ENCODE assay signal across 22 cellular contexts in the genomic region with DNA sequence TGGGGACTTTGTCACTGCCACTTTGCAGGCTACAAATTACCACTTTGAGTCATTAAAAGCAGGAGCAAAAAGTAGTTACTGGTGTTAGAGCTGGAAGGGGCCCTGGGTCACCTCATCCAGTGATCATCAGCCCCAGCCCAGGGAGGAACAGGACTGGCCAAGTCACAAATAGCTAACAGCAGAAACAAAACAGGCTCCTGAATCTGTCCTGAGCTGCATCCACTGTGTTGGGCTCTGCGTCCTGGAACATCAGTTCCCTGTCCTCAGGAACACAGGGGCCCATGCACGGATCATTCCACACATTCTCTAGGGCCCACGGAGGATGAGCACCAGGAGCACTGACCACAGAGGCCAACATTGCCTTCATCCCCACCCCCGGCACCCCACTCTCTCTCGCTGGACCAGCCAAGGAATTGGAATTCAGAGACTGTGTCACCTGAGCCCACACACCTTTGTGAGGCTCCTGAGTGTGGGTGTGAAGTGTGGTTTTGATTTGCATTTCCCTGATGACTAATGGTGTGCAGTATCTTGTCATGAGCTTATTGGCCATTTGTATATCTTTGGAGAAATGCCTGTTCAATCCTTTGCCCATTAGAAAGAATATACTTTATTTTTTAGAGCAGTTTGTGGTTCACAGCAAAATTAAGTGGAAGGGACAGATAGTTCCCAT.
"Had no signal": no experiment of that assay in that cellular context is flagged by ENCODE, and none has a peak within 500 bp of the region (broad histone marks: within the 10 kb centered on the region; RNA-seq: fewer than 3 reads in every experiment).

No MANE protein-coding gene starts in this region.

- H3K36me3 Mint-ChIP-seq: activated naive CD4-positive, alpha-beta T cell treated with anti-CD3 and anti-CD28 coated beads, Interleukin-2, amount 10 ng/mL, durations not matched to agents 7 days and 5 days; memory B cell; naive thymus-derived CD4-positive, alpha-beta T cell; neural progenitor cell; stimulated activated naive B cell treated with anti-CD40 and anti-IgM and Interleukin-4, amounts not matched to agents 10 μg/mL and 1 μg/mL and 100 μg/mL, for 72 hours had no signal

- H3K27me3 ChIP-seq: gastrocnemius medialis, heart left ventricle, neural progenitor cell, ovary, right lobe of liver, thyroid gland had no signal

- ATAC-seq: gastrocnemius medialis; heart left ventricle; naive thymus-derived CD4-positive, alpha-beta T cell; right lobe of liver; SK-N-SH treated with all-trans-retinoic acid at 6 μM for 48 hours; stimulated activated naive B cell treated with anti-CD40 and anti-IgM and Interleukin-4, amounts not matched to agents 10 μg/mL and 1 μg/mL and 100 μg/mL, for 72 hours had no signal

- H3K27ac ChIP-seq: gastrocnemius medialis, heart left ventricle, left ventricle myocardium inferior, neural progenitor cell, ovary, right lobe of liver, thyroid gland had no signal

- DNase-seq: activated B cell treated with CpG ODN at 0.5 μM for 24 hours; activated CD4-positive, alpha-beta T cell treated with anti-CD3 and anti-CD28 coated beads for 48 hours; activated naive CD4-positive, alpha-beta T cell treated with anti-CD3 and anti-CD28 coated beads, Interleukin-2, amount 10 ng/mL, durations not matched to agents 7 days and 5 days; cerebellar nuclear complex; effector CD4-positive, alpha-beta T cell; gastrocnemius medialis; heart left ventricle; kidney glomerular epithelial cell; left ventricle myocardium inferior; naive thymus-derived CD4-positive, alpha-beta T cell; ovary; right lobe of liver; small intestine; stimulated activated CD4-positive, alpha-beta T cell treated with anti-CD3 and anti-CD28 coated beads, Interleukin-4, amount 100 ng/mL, for 24 hours; stimulated activated naive B cell treated with anti-CD40 and anti-IgM and Interleukin-4, amounts not matched to agents 10 μg/mL and 1 μg/mL and 100 μg/mL, for 72 hours; T-helper 1 cell; T-helper 9 cell; thyroid gland had no signal

- H3K27ac Mint-ChIP-seq: activated B cell treated with CpG ODN at 0.5 μM for 24 hours; activated naive CD4-positive, alpha-beta T cell treated with anti-CD3 and anti-CD28 coated beads, Interleukin-2, amount 10 ng/mL, durations not matched to agents 7 days and 5 days; activated T-helper 2 cell treated with anti-CD3 and anti-CD28 coated beads, Interferon-gamma antibody, Interleukin-2, Interleukin-4, amounts not matched to agents 10 μg/mL and 5 μg/mL and 100 μg/mL, durations not matched to agents 14 hours and 24 hours and 36 hours; memory B cell; naive thymus-derived CD4-positive, alpha-beta T cell; neural progenitor cell; stimulated activated naive B cell treated with anti-CD40 and anti-IgM and Interleukin-4, amounts not matched to agents 10 μg/mL and 1 μg/mL and 100 μg/mL, for 72 hours had no signal

- H3K4me3 ChIP-seq: gastrocnemius medialis, heart left ventricle, left ventricle myocardium inferior, neural progenitor cell, ovary, right lobe of liver, thyroid gland had no signal

- H3K9me3 Mint-ChIP-seq: activated B cell treated with CpG ODN at 0.5 μM for 24 hours; activated naive CD4-positive, alpha-beta T cell treated with anti-CD3 and anti-CD28 coated beads, Interleukin-2, amount 10 ng/mL, durations not matched to agents 7 days and 5 days; activated T-helper 2 cell treated with anti-CD3 and anti-CD28 coated beads, Interferon-gamma antibody, Interleukin-2, Interleukin-4, amounts not matched to agents 10 μg/mL and 5 μg/mL and 100 μg/mL, durations not matched to agents 14 hours and 24 hours and 36 hours; memory B cell; naive thymus-derived CD4-positive, alpha-beta T cell; neural progenitor cell; stimulated activated naive B cell treated with anti-CD40 and anti-IgM and Interleukin-4, amounts not matched to agents 10 μg/mL and 1 μg/mL and 100 μg/mL, for 72 hours had no signal

- H3K9me3 ChIP-seq: gastrocnemius medialis, heart left ventricle, left ventricle myocardium inferior, ovary, right lobe of liver, thyroid gland had no signal

- H3K36me3 ChIP-seq: gastrocnemius medialis, heart left ventricle, left ventricle myocardium inferior, neural progenitor cell, ovary, right lobe of liver, thyroid gland had no signal

- H3K4me3 Mint-ChIP-seq: activated B cell treated with CpG ODN at 0.5 μM for 24 hours; activated naive CD4-positive, alpha-beta T cell treated with anti-CD3 and anti-CD28 coated beads, Interleukin-2, amount 10 ng/mL, durations not matched to agents 7 days and 5 days; memory B cell; naive thymus-derived CD4-positive, alpha-beta T cell; neural progenitor cell; stimulated activated naive B cell treated with anti-CD40 and anti-IgM and Interleukin-4, amounts not matched to agents 10 μg/mL and 1 μg/mL and 100 μg/mL, for 72 hours had no signal

- H3K27me3 Mint-ChIP-seq: activated B cell treated with CpG ODN at 0.5 μM for 24 hours; activated naive CD4-positive, alpha-beta T cell treated with anti-CD3 and anti-CD28 coated beads, Interleukin-2, amount 10 ng/mL, durations not matched to agents 7 days and 5 days had no signal

- H3K9ac ChIP-seq: neural progenitor cell had no signal

- H3K4me1 Mint-ChIP-seq: activated B cell treated with CpG ODN at 0.5 μM for 24 hours; memory B cell; neural progenitor cell; stimulated activated naive B cell treated with anti-CD40 and anti-IgM and Interleukin-4, amounts not matched to agents 10 μg/mL and 1 μg/mL and 100 μg/mL, for 72 hours had no signal

- H3K4me2 ChIP-seq: neural progenitor cell had no signal

- H3K4me1 ChIP-seq: gastrocnemius medialis, heart left ventricle, left ventricle myocardium inferior, neural progenitor cell, right lobe of liver, thyroid gland had no signal
